In genomic region chr1:247113094-247113497, GRCh38 we compare ENCODE assay signal across 11 cellular contexts. TPM values are rescaled to one million over a fixed set of nuclear protein-coding genes. Genes with fewer than 3 reads are reported as not detected.
A peak's percentile ranks its signal among the peaks of the same experiment; 100 is the strongest.
DNase-seq lines count a peak whose midpoint lies in the region; ATAC-seq and TF ChIP-seq lines count a peak whose summit lies in the region.
"Had no signal": no experiment of that assay in that cellular context is flagged by ENCODE, and none has a peak within 500 bp of the region (broad histone marks: within the 10 kb centered on the region; RNA-seq: fewer than 3 reads in every experiment).

No MANE protein-coding gene starts in this region.

- peaks cover 8% of the 10 kb centered on the region for H3K36me3 Mint-ChIP-seq in endothelial cell (ENCODE audit: low read depth, unreplicated experiment)
- peaks cover 26% of the 10 kb centered on the region for H3K36me3 Mint-ChIP-seq in nephron progenitor cell (ENCODE audit: low read depth)

- H3K9me3 ChIP-seq in MG63 = no peaks in the 10 kb centered on the region
- H3K9me3 ChIP-seq: tibial nerve had no signal

- no peak for TF ChIP-seq CTCF in endothelial cell (IDR thresholded peaks at IDR 0.05; ENCODE audit: unreplicated experiment)
- TF ChIP-seq CTCF in nephron progenitor cell (IDR thresholded peaks at IDR 0.05) = no peak

- no peaks in the 10 kb centered on the region for H3K27me3 ChIP-seq in MG63
- H3K27me3 ChIP-seq: tibial nerve had no signal

- H3K4me3 Mint-ChIP-seq in endothelial cell (ENCODE audit: unreplicated experiment) = peak overlapping the region; percentile 37
- H3K4me3 Mint-ChIP-seq in nephron progenitor cell = peak overlapping the region; percentile 70

- H3K27me3 Mint-ChIP-seq in endothelial cell (ENCODE audit: unreplicated experiment) = peaks cover 22% of the 10 kb centered on the region
- H3K27me3 Mint-ChIP-seq in nephron progenitor cell (ENCODE audit: low read depth, poor library complexity) = peaks cover 14% of the 10 kb centered on the region

- no peak overlapping the region for H3K27ac Mint-ChIP-seq in endothelial cell (ENCODE audit: unreplicated experiment)
- H3K27ac Mint-ChIP-seq in nephron progenitor cell = no peak overlapping the region
- H3K27ac Mint-ChIP-seq: activated T-helper 2 cell treated with anti-CD3 and anti-CD28 coated beads, Interferon-gamma antibody, Interleukin-2, Interleukin-4, amounts not matched to agents 10 μg/mL and 5 μg/mL and 100 μg/mL, durations not matched to agents 14 hours and 24 hours and 36 hours had no signal

- H3K4me1 Mint-ChIP-seq in endothelial cell (ENCODE audit: unreplicated experiment) (peaks cover 5% of the 10 kb centered on the region), nephron progenitor cell (peaks cover 20% of the 10 kb centered on the region)

- DNase-seq in EL (peak; percentile 49), MG63 (peak; percentile 88), endothelial cell (ENCODE audit: low spot score) (no peak), nephron progenitor cell (no peak), DMS114 treated with DMSO at 0.1 percent for 48 hours (lab: John Stamatoyannopoulos, UW; ENCODE audit: unreplicated experiment) (no peak)
- DNase-seq in stimulated activated CD4-positive, alpha-beta T cell treated with anti-CD3 and anti-CD28 coated beads, Interleukin-15, amount 100 ng/mL, for 24 hours = no peak

- H3K36me3 ChIP-seq in MG63 = no peaks in the 10 kb centered on the region

- H3K9me3 Mint-ChIP-seq in endothelial cell (ENCODE audit: unreplicated experiment) (no peaks in the 10 kb centered on the region), nephron progenitor cell (peaks cover 32% of the 10 kb centered on the region)

- H3K4me3 ChIP-seq in MG63 = no peak overlapping the region

- no peak for ATAC-seq in GM18868 (IDR thresholded peaks at IDR 0.05; ENCODE audit: unreplicated experiment)
- ATAC-seq in HG02642 (IDR thresholded peaks at IDR 0.05; ENCODE audit: poor library complexity, unreplicated experiment) = no peak
- ATAC-seq: activated CD4-positive, CD25-positive, alpha-beta regulatory T cell treated with anti-CD3 and anti-CD28 coated beads, Interleukin-2, amount 50 U/mL, for 24 hours had no signal

RNA-seq across cellular contexts. Expression of gene ZNF669, which starts 8.9 kb away (rescaled TPM):
- 11.6 and 16.8 TPM in 2 replicates for total RNA-seq in MG63 (2014; rRNA removed; shearing (Covaris generic); ENCODE audit: low replicate concordance)
- total RNA-seq in endothelial cell (ENCODE audit: unreplicated experiment) = 21.7 TPM

RNA-seq across cellular contexts. Expression of gene ZNF670, which starts 34.5 kb away (rescaled TPM):
- 5.2 and 10.5 TPM in 2 replicates for total RNA-seq in MG63 (2014; rRNA removed; shearing (Covaris generic); ENCODE audit: low replicate concordance)
- 9.7 TPM for total RNA-seq in endothelial cell (ENCODE audit: unreplicated experiment)

RNA-seq across cellular contexts. Expression of gene ZNF124, which starts 58.7 kb away (rescaled TPM):
- total RNA-seq in MG63 (2014; rRNA removed; shearing (Covaris generic); ENCODE audit: low replicate concordance) = 56.8 and 82.3 TPM in 2 replicates
- total RNA-seq in endothelial cell (ENCODE audit: unreplicated experiment) = 138 TPM

Comparison
In these comparisons a context has a peak if more than half of its experiments do, and no peak if none do; other contexts are left out.
1. DNase-seq: peak in EL (single experiment) and MG63 (single experiment); none in endothelial cell (single experiment), nephron progenitor cell (single experiment), stimulated activated CD4-positive, alpha-beta T cell treated with anti-CD3 and anti-CD28 coated beads, Interleukin-15, amount 100 ng/mL, for 24 hours (single experiment) and DMS114 treated with DMSO at 0.1 percent for 48 hours (single experiment).